In genomic region chr19:47093841-47094240, GRCh38 we compare ENCODE assay signal across 9 cellular contexts. TPM values are rescaled to one million over a fixed set of nuclear protein-coding genes. Genes with fewer than 3 reads are reported as not detected.
DNase-seq lines count a peak whose midpoint lies in the region; ATAC-seq and TF ChIP-seq lines count a peak whose summit lies in the region.
"Had no signal": no experiment of that assay in that cellular context is flagged by ENCODE, and none has a peak within 500 bp of the region (broad histone marks: within the 10 kb centered on the region; RNA-seq: fewer than 3 reads in every experiment).

No MANE protein-coding gene starts in this region.

- H3K79me2 ChIP-seq in GM23248 (ENCODE audit: insufficient read depth) (peaks cover 75% of the 10 kb centered on the region), parathyroid adenoma (peaks cover 5% of the 10 kb centered on the region)

- peak; percentile 85 for DNase-seq in GM10248 (ENCODE audit: extremely low spot score)
- peak; percentile 6 for DNase-seq in GM23248
- peak; percentile 65 to 74 for DNase-seq in activated T-cell treated with anti-CD3 and anti-CD28 coated beads, Interleukin-2, amount 50 U/mL, for 72 hours
- DNase-seq in Kasumi-1 (lab: John Stamatoyannopoulos, UW) = no peak
- no peak for DNase-seq in putamen (ENCODE audit: low spot score)
- no peak for DNase-seq in midbrain (lab: John Stamatoyannopoulos, UW)
- DNase-seq in NCI-H2227 treated with DMSO at 0.1 percent for 48 hours (lab: John Stamatoyannopoulos, UW) = no peak

- in situ Hi-C loops in GM23248 (cut with MboI) = no loop called here

- no peaks in the 10 kb centered on the region for H3K27me3 Mint-ChIP-seq in activated T-cell treated with anti-CD3 and anti-CD28 coated beads, Interleukin-2, amount 50 U/mL, for 72 hours (ENCODE audit: low read depth)

- H3K9ac ChIP-seq in GM23248 (no peak overlapping the region), parathyroid adenoma (no peak overlapping the region)

- no peaks in the 10 kb centered on the region for H3K9me3 ChIP-seq in GM23248 (ENCODE audit: low read depth)
- H3K9me3 ChIP-seq in parathyroid adenoma (ENCODE audit: control insufficient read depth, low read length) = no peaks in the 10 kb centered on the region
- H3K9me3 ChIP-seq: heart left ventricle had no signal

- H3K27ac Mint-ChIP-seq in activated T-cell treated with anti-CD3 and anti-CD28 coated beads, Interleukin-2, amount 50 U/mL, for 72 hours = peak overlapping the region; percentile 100

- H3K36me3 ChIP-seq in GM23248 (ENCODE audit: low read depth) = peaks cover 12% of the 10 kb centered on the region
- no peaks in the 10 kb centered on the region for H3K36me3 ChIP-seq in parathyroid adenoma (ENCODE audit: control insufficient read depth, insufficient read depth, low read length)

- TF ChIP-seq CTCF in GM10248 (IDR thresholded peaks at IDR 0.05; ENCODE audit: control extremely low read depth, extremely low read depth, low read depth, missing control alignments) = no peak
- no peak for TF ChIP-seq CTCF in parathyroid adenoma (IDR thresholded peaks at IDR 0.05)

- no peaks in the 10 kb centered on the region for H4K20me1 ChIP-seq in GM23248 (ENCODE audit: insufficient read depth)

- H3K27ac ChIP-seq in GM23248 = no peak overlapping the region
- peak overlapping the region; percentile 86 for H3K27ac ChIP-seq in parathyroid adenoma

- H3K9me2 ChIP-seq in GM23248 (ENCODE audit: insufficient read depth) = no peaks in the 10 kb centered on the region

- ATAC-seq in activated T-cell treated with anti-CD3 and anti-CD28 coated beads, Interleukin-2, amount 50 U/mL, for 72 hours (replicated peaks in 1 of 2) = peak; percentile 60 to 71
- ATAC-seq: heart left ventricle had no signal

- WGBS in GM23248 (ENCODE audit: low coverage in 1 of 2, low lambda C conversion rate in 2 of 2, missing lambda C conversion rate in 2 of 2), 2 experiments = 79 to 86% methylated on average over 10 of the region's 10 CpGs

- no peak overlapping the region for H3K4me3 ChIP-seq in GM23248
- no peak overlapping the region for H3K4me3 ChIP-seq in parathyroid adenoma (ENCODE audit: low read depth, low read length)
- H3K4me3 ChIP-seq: heart left ventricle had no signal

- H2AFZ ChIP-seq in GM23248 (no peak overlapping the region), parathyroid adenoma (peak overlapping the region; percentile 57)

- POLR2A ChIA-PET in GM10248 (lab: Yijun Ruan, JAX) = interaction anchor here (0.6 to 1.8 kb wide), 4 partner anchors 12 to 56 kb away, joined by 3 to 20 read pairs (median 4); partner anchors contain the start of genes SAE1 and ZC3H4

- H3K4me2 ChIP-seq in GM23248 (ENCODE audit: unreplicated experiment) (no peak overlapping the region), parathyroid adenoma (ENCODE audit: low read length) (peak overlapping the region; percentile 53)

- peaks cover 60% of the 10 kb centered on the region for H3K4me1 Mint-ChIP-seq in activated T-cell treated with anti-CD3 and anti-CD28 coated beads, Interleukin-2, amount 50 U/mL, for 72 hours (ENCODE audit: low read depth)

- H3K4me3 Mint-ChIP-seq in activated T-cell treated with anti-CD3 and anti-CD28 coated beads, Interleukin-2, amount 50 U/mL, for 72 hours = peak overlapping the region; percentile 86 to 92

- H3F3A ChIP-seq in GM23248 (ENCODE audit: insufficient read depth) = no peaks in the 10 kb centered on the region

- peaks cover 7 to 32% of the 10 kb centered on the region in 2 donors for H3K36me3 Mint-ChIP-seq in activated T-cell treated with anti-CD3 and anti-CD28 coated beads, Interleukin-2, amount 50 U/mL, for 72 hours (ENCODE audit: insufficient read depth in 2 of 2)

- CTCF ChIA-PET in GM10248 (lab: Yijun Ruan, JAX) = interaction anchor here (1.0 to 8.0 kb wide), 8 partner anchors 9 to 150 kb away, joined by 3 to 56 read pairs (median 4); partner anchors contain the start of gene ZC3H4

- no peaks in the 10 kb centered on the region for H3K27me3 ChIP-seq in GM23248 (replicated peaks; ENCODE audit: insufficient read depth)
- H3K27me3 ChIP-seq in parathyroid adenoma (ENCODE audit: control insufficient read depth, insufficient read depth, low read length) = no peaks in the 10 kb centered on the region
- H3K27me3 ChIP-seq: heart left ventricle had no signal

- H3K9me3 Mint-ChIP-seq in activated T-cell treated with anti-CD3 and anti-CD28 coated beads, Interleukin-2, amount 50 U/mL, for 72 hours = no peaks in the 10 kb centered on the region

- H3K4me1 ChIP-seq in GM23248 (ENCODE audit: insufficient read depth) (peaks cover 10% of the 10 kb centered on the region; the same call in 1 of the 2 replicates), parathyroid adenoma (peaks cover 45% of the 10 kb centered on the region)

RNA-seq across cellular contexts. Expression of gene ZC3H4, which starts 19.7 kb away (rescaled TPM):
- total RNA-seq in GM23248 (2014; rRNA removed; shearing (Covaris generic)) = 9.1 and 9.9 TPM in 2 replicates
- polyA plus RNA-seq in GM23248 (2016; fragmentation: Nextera tagmentation; extraction: Ambion mirVana) = 6.0 and 7.0 TPM in 2 replicates
- total RNA-seq in activated T-cell treated with anti-CD3 and anti-CD28 coated beads, Interleukin-2, amount 50 U/mL, for 72 hours = 10 to 100 TPM; 76.0 to 84.0 TPM

RNA-seq across cellular contexts. Expression of gene SAE1, which starts 36.8 kb away (rescaled TPM):
- total RNA-seq in GM23248 (2014; rRNA removed; shearing (Covaris generic)) = 132 and 177 TPM in 2 replicates
- 143 and 154 TPM in 2 replicates for polyA plus RNA-seq in GM23248 (2016; fragmentation: Nextera tagmentation; extraction: Ambion mirVana)
- total RNA-seq in activated T-cell treated with anti-CD3 and anti-CD28 coated beads, Interleukin-2, amount 50 U/mL, for 72 hours = 100 to 1,000 TPM; 232 to 254 TPM

RNA-seq across cellular contexts. Expression of gene TMEM160, which starts 45.4 kb away (rescaled TPM):
- total RNA-seq in GM23248 (2014; rRNA removed; shearing (Covaris generic)) = 21.7 and 23.8 TPM in 2 replicates
- polyA plus RNA-seq in GM23248 (2016; fragmentation: Nextera tagmentation; extraction: Ambion mirVana) = 57.8 and 64.1 TPM in 2 replicates
- total RNA-seq in activated T-cell treated with anti-CD3 and anti-CD28 coated beads, Interleukin-2, amount 50 U/mL, for 72 hours = 10 to 100 TPM; 30.8 TPM

Comparison
In these comparisons a context has a peak if more than half of its experiments do, and no peak if none do; other contexts are left out.
1. DNase-seq: peak in GM10248 (single experiment), GM23248 (single experiment) and activated T-cell treated with anti-CD3 and anti-CD28 coated beads, Interleukin-2, amount 50 U/mL, for 72 hours (2 of 2); none in Kasumi-1 (0 of 2), putamen (single experiment), midbrain (single experiment) and NCI-H2227 treated with DMSO at 0.1 percent for 48 hours (single experiment).